Comparison of ENCODE assay signal across 15 cellular contexts in genomic region chr5:139415869-139416268, GRCh38. TPM values are rescaled to one million over a fixed set of nuclear protein-coding genes. Genes with fewer than 3 reads are reported as not detected.
A peak's percentile ranks its signal among the peaks of the same experiment; 100 is the strongest.
DNase-seq lines count a peak whose midpoint lies in the region; ATAC-seq, FAIRE-seq and TF ChIP-seq lines count a peak whose summit lies in the region.
"Had no signal": no experiment of that assay in that cellular context is flagged by ENCODE, and none has a peak within 500 bp of the region (broad histone marks: within the 10 kb centered on the region; RNA-seq: fewer than 3 reads in every experiment).

No MANE protein-coding gene starts in this region.

- H3K9ac ChIP-seq in BLaER1 treated with 17β-estradiol and CSF1 and Interleukin-3, amounts not matched to agents 10 nM and 100 nM: peak overlapping the region in 3 of 11 experiments; percentile 4 to 36 (median 36); a peak in 5 of 22 replicates
- no peak overlapping the region for H3K9ac ChIP-seq in K562 (ENCODE audit: insufficient read depth in 1 of 2, low read depth in 2 of 2, low read length in 2 of 2)

- no peaks in the 10 kb centered on the region; a peak in 1 of 22 replicates for H3K9me3 ChIP-seq in BLaER1 treated with 17β-estradiol and CSF1 and Interleukin-3, amounts not matched to agents 10 nM and 100 nM (replicated peaks in 1 of 11)
- H3K9me3 ChIP-seq in K562 (replicated peaks; ENCODE audit: control insufficient read depth, insufficient read depth, low read depth, low read length): no peaks in the 10 kb centered on the region
- H3K9me3 ChIP-seq in sigmoid colon: no peaks in the 10 kb centered on the region

- H3K4me3 ChIP-seq in BLaER1 treated with 17β-estradiol and CSF1 and Interleukin-3, amounts not matched to agents 10 nM and 100 nM: no peak overlapping the region
- H3K4me3 ChIP-seq in GM23338: no peak overlapping the region
- no peak overlapping the region for H3K4me3 ChIP-seq in K562
- H3K4me3 ChIP-seq in sigmoid colon: no peak overlapping the region

- TF ChIP-seq CTCF in GM23338 (conservative IDR thresholded peaks at IDR 0.05; ENCODE audit: low read depth in 2 of 2): no peak
- no peak for TF ChIP-seq CTCF in K562 (IDR thresholded peaks at IDR 0.05 in 2 of 3, conservative IDR thresholded peaks at IDR 0.05 in 1 of 3; ENCODE audit: insufficient read depth in 2 of 3, low read depth in 1 of 3, low read length in 3 of 3)
- TF ChIP-seq CTCF in sigmoid colon (IDR thresholded peaks at IDR 0.05): no peak

- intact Hi-C loops in K562 (cut with micrococcal nuclease): loop anchor here (5.0 kb wide), 1 partner anchor 129 kb away; no protein-coding TSS in a partner anchor
- intact Hi-C loops in sigmoid colon (cut with DNase I): no loop called here

- TF ChIP-seq EP300 in K562 (IDR thresholded peaks at IDR 0.05; ENCODE audit: low read length): 0 out of 2 replicates have a peak, but pooled peaks have one; percentile 39
- TF ChIP-seq EP300 in sigmoid colon (IDR thresholded peaks at IDR 0.05): no peak

- peaks cover 53 to 82% (median 66%) of the 10 kb centered on the region in 10 experiments for H3K4me1 ChIP-seq in BLaER1 treated with 17β-estradiol and CSF1 and Interleukin-3, amounts not matched to agents 10 nM and 100 nM
- no peaks in the 10 kb centered on the region for H3K4me1 ChIP-seq in GM23338 (ENCODE audit: insufficient read depth)
- H3K4me1 ChIP-seq in K562 (replicated peaks in 1 of 2; ENCODE audit: control insufficient read depth in 2 of 2, insufficient read depth in 2 of 2, low read length in 2 of 2): peaks cover 4 to 13% of the 10 kb centered on the region in 2 experiments
- H3K4me1 ChIP-seq in sigmoid colon: peaks cover 0 to 55% (median 47%) of the 10 kb centered on the region in 4 donors

- H3K4me1 Mint-ChIP-seq in GM23338: peaks cover 15% of the 10 kb centered on the region
- H3K4me1 Mint-ChIP-seq: CD14-positive monocyte, memory B cell had no signal

- ATAC-seq in GM23338 (no peak), K562 (no peak), SK-N-SH treated with all-trans-retinoic acid at 6 μM for 48 hours (no peak)

- TF ChIP-seq POLR2A in K562 (conservative IDR thresholded peaks at IDR 0.05) (no peak), sigmoid colon (IDR thresholded peaks at IDR 0.05) (no peak)

- CTCF ChIA-PET in K562 (lab: Yijun Ruan, JAX; ENCODE audit: low intra/inter-chr PET ratio): no interaction called here

- H3K9me2 ChIP-seq in GM23338 (ENCODE audit: insufficient read depth): no peaks in the 10 kb centered on the region

- no peaks in the 10 kb centered on the region for H3K27me3 Mint-ChIP-seq in GM23338 (ENCODE audit: insufficient read depth, low read depth, poor library complexity)
- H3K27me3 Mint-ChIP-seq: memory B cell had no signal

- DNase-seq in GM23338 (ENCODE audit: low spot score) (no peak), K562 (ENCODE audit: extremely low read depth in 1 of 4, low spot score in 3 of 4) (no peak), sigmoid colon (no peak), NCI-H146 (lab: John Stamatoyannopoulos, UW) (no peak), GF-D8 (lab: John Stamatoyannopoulos, UW) (no peak)
- DNase-seq: effector CD4-positive, alpha-beta T cell had no signal

- no peak for FAIRE-seq in K562 (lab: Jason Lieb, UNC)
- FAIRE-seq: astrocyte, urothelium cell line had no signal

- peak overlapping the region in 8 of 11 experiments; percentile 13 to 62 (median 34); a peak in 11 of 22 replicates for H3K27ac ChIP-seq in BLaER1 treated with 17β-estradiol and CSF1 and Interleukin-3, amounts not matched to agents 10 nM and 100 nM
- H3K27ac ChIP-seq in GM23338 (ENCODE audit: low read depth) (peak overlapping the region; percentile 45; the same call in 1 of the 2 replicates), K562 (ENCODE audit: extremely low read depth, low read depth, low read length) (no peak overlapping the region), sigmoid colon (peak overlapping the region in 3 of 4 donors; percentile 54 to 78 (median 58))

- H2AFZ ChIP-seq in GM23338: no peak overlapping the region
- no peak overlapping the region for H2AFZ ChIP-seq in K562 (ENCODE audit: low read depth, low read length)

- peaks cover 0 to 42% (median 15%) of the 10 kb centered on the region in 11 experiments; a peak in 16 of 22 replicates for H3K36me3 ChIP-seq in BLaER1 treated with 17β-estradiol and CSF1 and Interleukin-3, amounts not matched to agents 10 nM and 100 nM
- H3K36me3 ChIP-seq in GM23338 (ENCODE audit: insufficient read depth): peaks cover 4% of the 10 kb centered on the region; the same call in 1 of the 2 replicates
- no peaks in the 10 kb centered on the region for H3K36me3 ChIP-seq in K562 (ENCODE audit: control insufficient read depth, insufficient read depth, low read length)
- peaks cover 0 to 25% (median 3%) of the 10 kb centered on the region in 4 donors for H3K36me3 ChIP-seq in sigmoid colon

- H3K79me2 ChIP-seq in GM23338 (replicated peaks; ENCODE audit: insufficient read depth) (no peaks in the 10 kb centered on the region), K562 (ENCODE audit: control insufficient read depth, insufficient read depth, low read length) (no peaks in the 10 kb centered on the region)

- H3K9me3 Mint-ChIP-seq in GM23338: no peaks in the 10 kb centered on the region
- H3K9me3 Mint-ChIP-seq: CD14-positive monocyte, memory B cell had no signal

- H3F3A ChIP-seq in GM23338 (replicated peaks; ENCODE audit: low read depth): peaks cover 3% of the 10 kb centered on the region; the same call in 1 of the 2 replicates

- H4K20me1 ChIP-seq in BLaER1 treated with 17β-estradiol and CSF1 and Interleukin-3, amounts not matched to agents 10 nM and 100 nM: no peaks in the 10 kb centered on the region
- H4K20me1 ChIP-seq in GM23338 (replicated peaks; ENCODE audit: insufficient read depth) (no peaks in the 10 kb centered on the region), K562 (replicated peaks; ENCODE audit: control insufficient read depth, insufficient read depth, low read length) (no peaks in the 10 kb centered on the region)

- H3K4me3 Mint-ChIP-seq in GM23338: no peak overlapping the region
- H3K4me3 Mint-ChIP-seq: CD14-positive monocyte, memory B cell had no signal

- H3K27ac Mint-ChIP-seq in GM23338: no peak overlapping the region
- H3K27ac Mint-ChIP-seq: memory B cell had no signal

- H3K27me3 ChIP-seq in BLaER1 treated with 17β-estradiol and CSF1 and Interleukin-3, amounts not matched to agents 10 nM and 100 nM: no peaks in the 10 kb centered on the region
- no peaks in the 10 kb centered on the region for H3K27me3 ChIP-seq in GM23338 (ENCODE audit: insufficient read depth)
- no peaks in the 10 kb centered on the region for H3K27me3 ChIP-seq in K562 (ENCODE audit: control insufficient read depth in 2 of 2, insufficient read depth in 2 of 2, low read length in 2 of 2)
- H3K27me3 ChIP-seq in sigmoid colon: no peaks in the 10 kb centered on the region

- no peak for TF ChIP-seq RAD21 in K562 (CRISPR knock-in tag; conservative IDR thresholded peaks at IDR 0.05 in 1 of 2, IDR thresholded peaks at IDR 0.05 in 1 of 2)

- H3K9me1 ChIP-seq in K562 (ENCODE audit: control insufficient read depth, insufficient read depth, low read length): no peaks in the 10 kb centered on the region

- no TSS peak for BruUV-seq in K562 (replicated peaks; lab: Mats Ljungman, UMichigan)

- H3K4me2 ChIP-seq in BLaER1 treated with 17β-estradiol and CSF1 and Interleukin-3, amounts not matched to agents 10 nM and 100 nM: peak overlapping the region; percentile 27 to 86 (median 69); a peak in 21 of 22 replicates
- H3K4me2 ChIP-seq in GM23338 (no peak overlapping the region), K562 (ENCODE audit: insufficient read depth, low read length) (no peak overlapping the region; the same call in 1 of the 2 replicates)

- in situ Hi-C loops in K562 (cut with MboI): loop anchor here (10.0 kb wide), 1 partner anchor 349 kb away; no protein-coding TSS in a partner anchor

- POLR2A ChIA-PET in K562 (lab: Yijun Ruan, JAX): interaction anchor here (0.6 to 1.9 kb wide), 4 partner anchors 10 to 23 kb away, joined by 3 to 6 read pairs (median 4); partner anchors contain the start of genes DNAJC18 and SPATA24

- H3K36me3 Mint-ChIP-seq in GM23338 (ENCODE audit: low read depth): peaks cover 15% of the 10 kb centered on the region

RNA-seq across cellular contexts. Expression of gene SPATA24, which starts 12.0 kb away (rescaled TPM):
- total RNA-seq in GM23338 (2014; rRNA removed; shearing (Covaris generic)): 7.1 and 16.0 TPM in 2 replicates
- polyA plus RNA-seq in GM23338 (2016; fragmentation: Nextera tagmentation; extraction: Ambion mirVana) (20.6 and 22.4 TPM in 2 replicates), K562 (2011; rRNA removed) (4.9 and 7.4 TPM in 2 replicates), K562 (2014; fragmentation: Illumina TruSeq; extraction: Trizol) (10.2 and 10.4 TPM in 2 replicates), K562 (2014; fragmentation: Nextera tagmentation; extraction: Ambion mirVana) (1 to 10 TPM; 4.1 to 4.6 TPM), K562 (2014; rRNA removed) (9.9 and 14.4 TPM in 2 replicates), sigmoid colon (1 to 10 TPM; 7.3 to 9.0 (median 7.9) TPM)
- total RNA-seq in K562 (2011; cell fraction: chromatin; rRNA removed; ENCODE audit: low replicate concordance): 13.3 and 27.5 TPM in 2 replicates
- total RNA-seq in K562 (2011; cell fraction: nucleolus; rRNA removed): 19.8 and 20.0 TPM in 2 replicates
- total RNA-seq in K562 (2011; cell fraction: nucleoplasm; rRNA removed): 14.7 and 17.5 TPM in 2 replicates
- total RNA-seq in K562 (2014; rRNA removed) (10.7 and 12.6 TPM in 2 replicates), K562 (2014; rRNA removed; fragmentation: Illumina TruSeq; extraction: Trizol) (9.3 and 9.6 TPM in 2 replicates), K562 (2015; rRNA removed; fragmentation: Illumina TruSeq; extraction: Trizol) (5.8 and 7.2 TPM in 2 replicates), K562 (2021) (6.0 and 8.0 TPM in 2 replicates), sigmoid colon (1 to 10 TPM; 1.4 to 7.9 (median 2.0) TPM)
- 1.4 and 1.9 TPM in 2 replicates for polyA plus RNA-seq in K562 (2011; cell fraction: cytosol; rRNA removed)
- polyA plus RNA-seq in K562 (2011; cell fraction: nucleus; rRNA removed): 5.4 and 7.1 TPM in 2 replicates
- polyA plus RNA-seq in K562 (2012): 10.1 and 11.8 TPM in 2 replicates
- polyA minus RNA-seq in K562 (2011; rRNA and poly(A)+ RNA removed): 4.3 and 5.1 TPM in 2 replicates
- 1.4 TPM in 1 of 2 replicates, not detected in the other for polyA minus RNA-seq in K562 (2011; cell fraction: cytosol; rRNA and poly(A)+ RNA removed)
- 2.8 and 4.1 TPM in 2 replicates for polyA minus RNA-seq in K562 (2011; cell fraction: nucleus; rRNA and poly(A)+ RNA removed)

RNA-seq across cellular contexts. Expression of gene PROB1, which starts 21.0 kb away (rescaled TPM):
- total RNA-seq in GM23338 (2014; rRNA removed; shearing (Covaris generic)): 2.7 and 3.1 TPM in 2 replicates
- 0.54 and 0.73 TPM in 2 replicates for polyA plus RNA-seq in GM23338 (2016; fragmentation: Nextera tagmentation; extraction: Ambion mirVana)
- 1.1 and 4.1 TPM in 2 replicates for total RNA-seq in K562 (2011; cell fraction: chromatin; rRNA removed; ENCODE audit: low replicate concordance)
- total RNA-seq in K562 (2011; cell fraction: nucleolus; rRNA removed): 3.4 and 4.3 TPM in 2 replicates
- total RNA-seq in K562 (2011; cell fraction: nucleoplasm; rRNA removed): 2.1 and 2.2 TPM in 2 replicates
- 1.1 and 1.2 TPM in 2 replicates for total RNA-seq in K562 (2014; rRNA removed)
- 0.33 and 0.35 TPM in 2 replicates for total RNA-seq in K562 (2014; rRNA removed; fragmentation: Illumina TruSeq; extraction: Trizol)
- 0.58 and 0.75 TPM in 2 replicates for total RNA-seq in K562 (2015; rRNA removed; fragmentation: Illumina TruSeq; extraction: Trizol)
- 1.6 and 1.8 TPM in 2 replicates for total RNA-seq in K562 (2021)
- polyA plus RNA-seq in K562 (2011; rRNA removed): 0.45 and 0.47 TPM in 2 replicates
- 0.47 and 1.6 TPM in 2 replicates for polyA plus RNA-seq in K562 (2011; cell fraction: cytosol; rRNA removed)
- polyA plus RNA-seq in K562 (2011; cell fraction: nucleus; rRNA removed): 1.3 and 2.6 TPM in 2 replicates
- 0.85 and 3.5 TPM in 2 replicates for polyA plus RNA-seq in K562 (2012)
- polyA plus RNA-seq in K562 (2014; fragmentation: Illumina TruSeq; extraction: Trizol): 0.42 and 0.57 TPM in 2 replicates
- under 1 TPM; 0.01 TPM for polyA plus RNA-seq in K562 (2014; fragmentation: Nextera tagmentation; extraction: Ambion mirVana)
- 1.2 and 1.5 TPM in 2 replicates for polyA plus RNA-seq in K562 (2014; rRNA removed)
- 0.27 and 0.60 TPM in 2 replicates for polyA minus RNA-seq in K562 (2011; rRNA and poly(A)+ RNA removed)
- polyA minus RNA-seq in K562 (2011; cell fraction: cytosol; rRNA and poly(A)+ RNA removed): 0.76 TPM in 1 of 2 replicates, not detected in the other
- polyA minus RNA-seq in K562 (2011; cell fraction: nucleus; rRNA and poly(A)+ RNA removed): 0.67 and 0.94 TPM in 2 replicates
- under 1 TPM; 0.16 to 0.55 (median 0.31) TPM for total RNA-seq in sigmoid colon
- polyA plus RNA-seq in sigmoid colon: 1 to 10 TPM in 1 of 3 donors, under 1 TPM in 2; under 0.01 to 1.8 (median 0.69) TPM

RNA-seq across cellular contexts. Expression of gene DNAJC18, which starts 23.5 kb away (rescaled TPM):
- total RNA-seq in GM23338 (2014; rRNA removed; shearing (Covaris generic)): 14.2 and 18.9 TPM in 2 replicates
- polyA plus RNA-seq in GM23338 (2016; fragmentation: Nextera tagmentation; extraction: Ambion mirVana): 13.4 and 15.1 TPM in 2 replicates
- total RNA-seq in K562 (2011; cell fraction: chromatin; rRNA removed; ENCODE audit: low replicate concordance): 2.3 and 4.5 TPM in 2 replicates
- total RNA-seq in K562 (2011; cell fraction: nucleolus; rRNA removed): 0.79 and 1.3 TPM in 2 replicates
- total RNA-seq in K562 (2011; cell fraction: nucleoplasm; rRNA removed): 3.1 and 3.3 TPM in 2 replicates
- 1.5 and 2.1 TPM in 2 replicates for total RNA-seq in K562 (2014; rRNA removed)
- total RNA-seq in K562 (2014; rRNA removed; fragmentation: Illumina TruSeq; extraction: Trizol): 7.3 TPM in 2 replicates
- total RNA-seq in K562 (2015; rRNA removed; fragmentation: Illumina TruSeq; extraction: Trizol): 2.8 and 4.9 TPM in 2 replicates
- total RNA-seq in K562 (2021): 5.0 and 7.5 TPM in 2 replicates
- polyA plus RNA-seq in K562 (2011; rRNA removed): 5.4 and 8.7 TPM in 2 replicates
- polyA plus RNA-seq in K562 (2011; cell fraction: cytosol; rRNA removed): 2.0 and 4.2 TPM in 2 replicates
- polyA plus RNA-seq in K562 (2011; cell fraction: nucleus; rRNA removed): 1.1 and 1.4 TPM in 2 replicates
- polyA plus RNA-seq in K562 (2012): 5.5 and 6.8 TPM in 2 replicates
- 8.4 and 8.7 TPM in 2 replicates for polyA plus RNA-seq in K562 (2014; fragmentation: Illumina TruSeq; extraction: Trizol)
- 10 to 100 TPM in 1 of 2 experiments, 1 to 10 TPM in 1; 7.7 to 13.3 TPM for polyA plus RNA-seq in K562 (2014; fragmentation: Nextera tagmentation; extraction: Ambion mirVana)
- polyA plus RNA-seq in K562 (2014; rRNA removed): 6.2 and 10.9 TPM in 2 replicates
- 2.5 and 5.2 TPM in 2 replicates for polyA minus RNA-seq in K562 (2011; rRNA and poly(A)+ RNA removed)
- polyA minus RNA-seq in K562 (2011; cell fraction: cytosol; rRNA and poly(A)+ RNA removed): 1.8 and 2.4 TPM in 2 replicates
- 0.40 and 0.89 TPM in 2 replicates for polyA minus RNA-seq in K562 (2011; cell fraction: nucleus; rRNA and poly(A)+ RNA removed)
- total RNA-seq in sigmoid colon: 10 to 100 TPM in 2 of 4 donors, 1 to 10 TPM in 2; 6.8 to 12.5 (median 10.0) TPM
- 1 to 10 TPM; 1.2 to 2.8 (median 1.8) TPM for polyA plus RNA-seq in sigmoid colon

RNA-seq across cellular contexts. Expression of gene MZB1, which starts 26.2 kb away (rescaled TPM):
- 1.6 TPM in 1 of 2 replicates, not detected in the other for total RNA-seq in GM23338 (2014; rRNA removed; shearing (Covaris generic))
- 0.52 and 0.71 TPM in 2 replicates for polyA plus RNA-seq in GM23338 (2016; fragmentation: Nextera tagmentation; extraction: Ambion mirVana)
- total RNA-seq in K562 (2011; cell fraction: chromatin; rRNA removed; ENCODE audit: low replicate concordance): 0.65 and 3.0 TPM in 2 replicates
- total RNA-seq in K562 (2011; cell fraction: nucleolus; rRNA removed): 1.6 and 2.5 TPM in 2 replicates
- 0.73 and 1.3 TPM in 2 replicates for total RNA-seq in K562 (2011; cell fraction: nucleoplasm; rRNA removed)
- total RNA-seq in K562 (2014; rRNA removed): 0.37 TPM in 1 of 2 replicates, not detected in the other
- not detected in 2 replicates for total RNA-seq in K562 (2014; rRNA removed; fragmentation: Illumina TruSeq; extraction: Trizol)
- total RNA-seq in K562 (2015; rRNA removed; fragmentation: Illumina TruSeq; extraction: Trizol): not detected in 2 replicates
- 0.31 TPM in 2 replicates for total RNA-seq in K562 (2021)
- 0.13 and 0.15 TPM in 2 replicates for polyA plus RNA-seq in K562 (2011; rRNA removed)
- not detected in 2 replicates for polyA plus RNA-seq in K562 (2011; cell fraction: cytosol; rRNA removed)
- polyA plus RNA-seq in K562 (2011; cell fraction: nucleus; rRNA removed): 0.29 and 0.36 TPM in 2 replicates
- polyA plus RNA-seq in K562 (2012): 0.13 and 0.89 TPM in 2 replicates
- polyA plus RNA-seq in K562 (2014; fragmentation: Illumina TruSeq; extraction: Trizol): not detected in 2 replicates
- not detected for polyA plus RNA-seq in K562 (2014; fragmentation: Nextera tagmentation; extraction: Ambion mirVana)
- polyA plus RNA-seq in K562 (2014; rRNA removed): 0.13 TPM in 1 of 2 replicates, not detected in the other
- 0.14 TPM in 1 of 2 replicates, not detected in the other for polyA minus RNA-seq in K562 (2011; rRNA and poly(A)+ RNA removed)
- polyA minus RNA-seq in K562 (2011; cell fraction: cytosol; rRNA and poly(A)+ RNA removed): not detected in 2 replicates
- 0.13 and 0.78 TPM in 2 replicates for polyA minus RNA-seq in K562 (2011; cell fraction: nucleus; rRNA and poly(A)+ RNA removed)
- 1 to 10 TPM in 1 of 4 donors, not detected in 3; 2.2 TPM for total RNA-seq in sigmoid colon
- polyA plus RNA-seq in sigmoid colon: 10 to 100 TPM in 1 of 3 donors, 1 to 10 TPM in 2; 2.4 to 29.2 (median 3.9) TPM
- total RNA-seq: astrocyte, Daoy, M059J, occipital lobe had no signal

RNA-seq across cellular contexts. Expression of gene SLC23A1, which starts 32.8 kb away (rescaled TPM):
- not detected in 2 replicates for total RNA-seq in GM23338 (2014; rRNA removed; shearing (Covaris generic))
- polyA plus RNA-seq in GM23338 (2016; fragmentation: Nextera tagmentation; extraction: Ambion mirVana) (0.16 and 0.29 TPM in 2 replicates), K562 (2011; rRNA removed) (0.08 TPM in 1 of 2 replicates, not detected in the other), K562 (2014; fragmentation: Illumina TruSeq; extraction: Trizol) (0.04 TPM in 1 of 2 replicates, not detected in the other), K562 (2014; fragmentation: Nextera tagmentation; extraction: Ambion mirVana) (under 1 TPM; 0.03 to 0.06 TPM), K562 (2014; rRNA removed) (0.20 TPM in 1 of 2 replicates, not detected in the other), sigmoid colon (1 to 10 TPM in 2 of 3 donors, under 1 TPM in 1; 0.60 to 2.1 (median 1.7) TPM)
- total RNA-seq in K562 (2011; cell fraction: chromatin; rRNA removed; ENCODE audit: low replicate concordance): 1.0 TPM in 1 of 2 replicates, not detected in the other
- 0.79 and 1.2 TPM in 2 replicates for total RNA-seq in K562 (2011; cell fraction: nucleolus; rRNA removed)
- 1.5 and 1.7 TPM in 2 replicates for total RNA-seq in K562 (2011; cell fraction: nucleoplasm; rRNA removed)
- total RNA-seq in K562 (2014; rRNA removed) (not detected in 2 replicates), K562 (2014; rRNA removed; fragmentation: Illumina TruSeq; extraction: Trizol) (not detected in 2 replicates), K562 (2015; rRNA removed; fragmentation: Illumina TruSeq; extraction: Trizol) (not detected in 2 replicates), K562 (2021) (0.40 TPM in 1 of 2 replicates, not detected in the other), sigmoid colon (not detected)
- polyA plus RNA-seq in K562 (2011; cell fraction: cytosol; rRNA removed): 0.10 TPM in 1 of 2 replicates, not detected in the other
- polyA plus RNA-seq in K562 (2011; cell fraction: nucleus; rRNA removed): 0.37 and 0.81 TPM in 2 replicates
- 0.25 and 0.58 TPM in 2 replicates for polyA plus RNA-seq in K562 (2012)
- polyA minus RNA-seq in K562 (2011; rRNA and poly(A)+ RNA removed): 0.21 TPM in 1 of 2 replicates, not detected in the other
- not detected in 2 replicates for polyA minus RNA-seq in K562 (2011; cell fraction: cytosol; rRNA and poly(A)+ RNA removed)
- 0.13 TPM in 1 of 2 replicates, not detected in the other for polyA minus RNA-seq in K562 (2011; cell fraction: nucleus; rRNA and poly(A)+ RNA removed)
- total RNA-seq: astrocyte, Daoy, M059J, occipital lobe had no signal
- polyA plus RNA-seq: CD14-positive monocyte had no signal

Comparison
In these comparisons a context has a peak if more than half of its experiments do, and no peak if none do; other contexts are left out.
1. H3K4me2 ChIP-seq: peak in BLaER1 treated with 17β-estradiol and CSF1 and Interleukin-3, amounts not matched to agents 10 nM and 100 nM (11 of 11); none in GM23338 (single experiment) and K562 (single experiment).